Comparison of ENCODE assay signal across 15 cellular contexts in genomic region chr2:37773354-37773753, GRCh38.
DNase-seq lines count a peak whose midpoint lies in the region; ATAC-seq and TF ChIP-seq lines count a peak whose summit lies in the region.
"Had no signal": no experiment of that assay in that cellular context is flagged by ENCODE, and none has a peak within 500 bp of the region (broad histone marks: within the 10 kb centered on the region; RNA-seq: fewer than 3 reads in every experiment).

No MANE protein-coding gene starts in this region.

- H3K4me1 Mint-ChIP-seq in mesothelial cell of epicardium, result peaks cover 88% of the 10 kb centered on the region

- ATAC-seq in HG02870 (IDR thresholded peaks at IDR 0.05; ENCODE audit: unreplicated experiment), result no peak
- ATAC-seq in GM21825 (IDR thresholded peaks at IDR 0.05; ENCODE audit: unreplicated experiment), result no peak
- ATAC-seq: left lobe of liver had no signal

- peaks cover 4% of the 10 kb centered on the region for H3K9me3 Mint-ChIP-seq in mesothelial cell of epicardium

- H3K36me3 ChIP-seq in uterus, result no peaks in the 10 kb centered on the region
- H3K36me3 ChIP-seq: BLaER1 treated with 17β-estradiol and CSF1 and Interleukin-3, amounts not matched to agents 10 nM and 100 nM; brain microvascular endothelial cell; prostate gland had no signal

- intact Hi-C loops in uterus (cut with DNase I; ENCODE audit: low total_unique reads), result no loop called here

- peaks cover 6% of the 10 kb centered on the region for H3K36me3 Mint-ChIP-seq in mesothelial cell of epicardium

- TF ChIP-seq CTCF in mesothelial cell of epicardium (IDR thresholded peaks at IDR 0.05; ENCODE audit: unreplicated experiment) (no peak), uterus (IDR thresholded peaks at IDR 0.05) (no peak)

- peak overlapping the region; percentile 87 to 98 for H3K27ac ChIP-seq in uterus
- H3K27ac ChIP-seq: brain microvascular endothelial cell, prostate gland had no signal

- H3K27ac Mint-ChIP-seq in mesothelial cell of epicardium, result peak overlapping the region; percentile 86
- H3K27ac Mint-ChIP-seq: activated T-helper 2 cell treated with anti-CD3 and anti-CD28 coated beads, Interferon-gamma antibody, Interleukin-2, Interleukin-4, amounts not matched to agents 10 μg/mL and 5 μg/mL and 100 μg/mL, durations not matched to agents 14 hours and 24 hours and 36 hours; nephron progenitor cell had no signal

- DNase-seq in NCI-H510A treated with DMSO at 0.1 percent for 48 hours (lab: John Stamatoyannopoulos, UW) (peak; percentile 34), NCI-H510A (lab: John Stamatoyannopoulos, UW) (no peak), NCI-H748 treated with DMSO at 0.1 percent for 48 hours (lab: John Stamatoyannopoulos, UW) (peak; percentile 47), mesothelial cell of epicardium (ENCODE audit: low spot score in 2 of 2, unreplicated experiment in 2 of 2) (no peak), uterus (peak; percentile 44 to 50)
- DNase-seq in activated naive CD4-positive, alpha-beta T cell treated with Interleukin-2 at 50 U/mL for 16 hours, result no peak
- DNase-seq: activated CD4-positive, alpha-beta T cell treated with anti-CD3 and anti-CD28 coated beads for 48 hours; brain microvascular endothelial cell; nephron progenitor cell had no signal

- no peak for TF ChIP-seq POLR2A in uterus (IDR thresholded peaks at IDR 0.05)

- H3K9me3 ChIP-seq in uterus, result no peaks in the 10 kb centered on the region
- H3K9me3 ChIP-seq: prostate gland had no signal

- H3K4me3 ChIP-seq in uterus, result no peak overlapping the region
- H3K4me3 ChIP-seq: BLaER1 treated with 17β-estradiol and CSF1 and Interleukin-3, amounts not matched to agents 10 nM and 100 nM; prostate gland had no signal

- peaks cover 17 to 22% of the 10 kb centered on the region in 2 donors for H3K4me1 ChIP-seq in uterus
- H3K4me1 ChIP-seq: prostate gland had no signal

- no peak overlapping the region for H3K4me3 Mint-ChIP-seq in mesothelial cell of epicardium
- H3K4me3 Mint-ChIP-seq: nephron progenitor cell had no signal

- H3K27me3 ChIP-seq in uterus, result no peaks in the 10 kb centered on the region
- H3K27me3 ChIP-seq: BLaER1 treated with 17β-estradiol and CSF1 and Interleukin-3, amounts not matched to agents 10 nM and 100 nM; brain microvascular endothelial cell had no signal

- H3K27me3 Mint-ChIP-seq in mesothelial cell of epicardium (ENCODE audit: low read depth), result no peaks in the 10 kb centered on the region

Comparison
In these comparisons a context has a peak if more than half of its experiments do, and no peak if none do; other contexts are left out.
1. DNase-seq: peak in NCI-H510A treated with DMSO at 0.1 percent for 48 hours (single experiment), NCI-H748 treated with DMSO at 0.1 percent for 48 hours (single experiment) and uterus (2 of 2); none in NCI-H510A (single experiment), mesothelial cell of epicardium (0 of 2) and activated naive CD4-positive, alpha-beta T cell treated with Interleukin-2 at 50 U/mL for 16 hours (single experiment).